In the genomic region with DNA sequence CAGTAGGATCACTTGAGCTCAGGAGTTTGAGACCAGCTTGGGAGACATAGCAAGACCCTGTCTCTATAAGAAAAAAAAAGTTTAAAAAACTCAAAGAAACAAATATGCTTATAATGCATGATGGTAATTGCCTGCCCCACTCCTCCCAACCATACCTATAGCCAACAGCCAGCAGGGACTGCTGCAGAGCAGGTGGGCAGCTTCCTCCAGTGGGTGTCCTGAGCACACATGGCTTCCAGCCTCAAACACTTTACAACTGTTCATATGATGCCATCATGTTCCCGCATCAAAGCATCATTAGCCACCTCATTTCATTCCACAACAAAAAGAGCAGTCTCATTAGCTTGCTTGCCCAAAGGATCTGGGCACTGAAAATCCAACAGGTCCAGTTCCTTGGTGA, we compare ENCODE assay signal across 17 cellular contexts.
"Had no signal": no experiment of that assay in that cellular context is flagged by ENCODE, and none has a peak within 500 bp of the region (broad histone marks: within the 10 kb centered on the region; RNA-seq: fewer than 3 reads in every experiment).

No MANE protein-coding gene starts in this region.

- H3K27me3 Mint-ChIP-seq: effector memory CD8-positive, alpha-beta T cell had no signal

- H3K9me3 ChIP-seq: colonic mucosa, left lung, testis, upper lobe of left lung had no signal

- H3K4me3 ChIP-seq: colonic mucosa, dorsolateral prefrontal cortex, left lung, testis, upper lobe of left lung had no signal

- H3K36me3 ChIP-seq: colonic mucosa, left lung, upper lobe of left lung had no signal

- H3K27ac ChIP-seq: colonic mucosa, left lung, testis, upper lobe of left lung had no signal

- H3K4me3 Mint-ChIP-seq: activated naive CD4-positive, alpha-beta T cell treated with anti-CD3 and anti-CD28 coated beads for 36 hours; effector memory CD8-positive, alpha-beta T cell; natural killer cell; stimulated activated naive B cell treated with anti-CD40 and anti-IgM and Interleukin-4, amounts not matched to agents 10 μg/mL and 1 μg/mL and 100 μg/mL, for 72 hours; T-cell; WTC11 had no signal

- H3K27me3 ChIP-seq: colonic mucosa, dorsolateral prefrontal cortex, left lung, testis, upper lobe of left lung had no signal

- H3K4me1 ChIP-seq: testis had no signal

- H3K27ac Mint-ChIP-seq: natural killer cell; stimulated activated naive B cell treated with anti-CD40 and anti-IgM and Interleukin-4, amounts not matched to agents 10 μg/mL and 1 μg/mL and 100 μg/mL, for 72 hours; T-cell; WTC11 had no signal

- H3K36me3 Mint-ChIP-seq: natural killer cell; stimulated activated naive B cell treated with anti-CD40 and anti-IgM and Interleukin-4, amounts not matched to agents 10 μg/mL and 1 μg/mL and 100 μg/mL, for 72 hours; T-cell; WTC11 had no signal

- ATAC-seq: effector memory CD8-positive, alpha-beta T cell; left lung; natural killer cell; T-cell; WTC11 had no signal

- DNase-seq: activated effector memory CD4-positive, alpha-beta T cell treated with Interleukin-2 at 50 U/mL for 16 hours; amygdala; colonic mucosa; dorsolateral prefrontal cortex; effector memory CD8-positive, alpha-beta T cell; left lung; midbrain; natural killer cell; stimulated activated CD4-positive, alpha-beta T cell treated with anti-CD3 and anti-CD28 coated beads, Interleukin-2, amount 100 ng/mL, for 48 hours; stimulated activated CD8-positive, alpha-beta memory T cell treated with anti-CD3 and anti-CD28 coated beads, Interleukin-4, amount 100 ng/mL, for 48 hours; stimulated activated naive B cell treated with anti-CD40 and anti-IgM and Interleukin-4, amounts not matched to agents 10 μg/mL and 1 μg/mL and 100 μg/mL, for 72 hours; T-cell; T1000; testis; upper lobe of left lung had no signal
